ENCODE assay signal across 21 cellular contexts in the genomic region with DNA sequence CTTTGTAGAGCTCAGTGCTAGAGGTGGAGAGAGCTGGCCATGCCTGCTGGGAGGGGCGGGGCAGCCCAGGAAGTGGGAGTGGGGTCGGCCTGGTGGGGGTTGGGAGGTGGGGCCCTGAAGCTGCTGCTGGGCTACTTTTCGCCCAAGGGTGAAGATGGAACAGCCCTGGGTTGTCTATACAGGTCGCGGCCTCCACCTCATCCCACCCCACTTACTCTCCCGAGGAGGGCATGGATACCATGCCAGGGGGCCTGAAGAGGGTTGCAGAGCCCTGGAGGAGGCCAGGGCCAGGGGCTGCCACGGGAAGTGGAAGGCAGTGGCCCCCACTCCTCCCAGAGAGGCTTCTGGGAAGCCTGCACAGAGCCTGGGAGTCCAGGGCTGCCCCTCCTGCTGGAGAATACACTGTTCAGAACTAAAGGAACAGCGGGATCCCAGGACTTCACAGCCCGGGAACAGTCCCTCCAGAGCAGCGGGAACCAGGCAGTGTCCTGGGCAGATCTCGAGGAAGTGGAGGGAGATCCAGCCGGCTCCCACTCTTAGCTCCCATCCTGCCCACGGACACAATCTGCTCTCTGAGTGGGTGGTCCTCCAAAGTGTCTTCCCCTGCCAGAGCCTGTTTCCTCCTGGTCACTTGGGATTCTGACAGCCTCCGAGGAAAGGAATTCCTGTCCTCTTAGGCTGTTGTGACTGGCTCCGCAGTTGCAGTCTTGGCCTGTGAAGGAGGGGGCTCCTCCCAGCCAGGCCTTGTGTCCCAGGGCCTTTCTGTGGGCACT. TPM values are rescaled to one million over a fixed set of nuclear protein-coding genes. Genes with fewer than 3 reads are reported as not detected.
DNase-seq lines count a peak whose midpoint lies in the region; ATAC-seq, FAIRE-seq and TF ChIP-seq lines count a peak whose summit lies in the region.
"Had no signal": no experiment of that assay in that cellular context is flagged by ENCODE, and none has a peak within 500 bp of the region (broad histone marks: within the 10 kb centered on the region; RNA-seq: fewer than 3 reads in every experiment).

No MANE protein-coding gene starts in this region.

- H3K27ac ChIP-seq in A549 = no peak overlapping the region
- H3K27ac ChIP-seq: C4-2B, pancreas, skin epidermis, transverse colon had no signal

- H3K9me2 ChIP-seq in Loucy (replicated peaks; ENCODE audit: low read depth, low read length) = no peaks in the 10 kb centered on the region

- no peaks in the 10 kb centered on the region for H3K4me1 ChIP-seq in A549
- H3K4me1 ChIP-seq in Loucy (ENCODE audit: insufficient read depth, low read length, poor library complexity, severe bottlenecking) = peaks cover 3% of the 10 kb centered on the region
- H3K4me1 ChIP-seq in neuron (ENCODE audit: insufficient read depth, low read length) = peaks cover 4% of the 10 kb centered on the region
- H3K4me1 ChIP-seq: transverse colon had no signal

- TF ChIP-seq POLR2A in A549 (IDR thresholded peaks at IDR 0.05; ENCODE audit: low read length) (no peak), GM12892 (IDR thresholded peaks at IDR 0.05; ENCODE audit: low read depth, low read length) (no peak), GM12891 (IDR thresholded peaks at IDR 0.05; ENCODE audit: low read depth, low read length) (no peak)

- H3K36me3 ChIP-seq in Loucy (ENCODE audit: insufficient read depth, low read length) (no peaks in the 10 kb centered on the region), neuron (ENCODE audit: insufficient read depth, low read length) (no peaks in the 10 kb centered on the region)
- H3K36me3 ChIP-seq: pancreas, transverse colon had no signal

- H3K4me3 ChIP-seq in A549 (no peak overlapping the region), Loucy (ENCODE audit: low read length, poor library complexity, severe bottlenecking) (no peak overlapping the region), neuron (ENCODE audit: low read length) (no peak overlapping the region)
- H3K4me3 ChIP-seq: pancreas, skin epidermis, transverse colon had no signal

- H3K9ac ChIP-seq in Loucy (ENCODE audit: low read depth, low read length, poor library complexity, severe bottlenecking) = no peak overlapping the region

- no peaks in the 10 kb centered on the region for H3F3A ChIP-seq in Loucy (ENCODE audit: low read depth)

- TF ChIP-seq EP300 in A549 (IDR thresholded peaks at IDR 0.05) = no peak

- H3K9me3 ChIP-seq in A549 = peaks cover 3% of the 10 kb centered on the region; the same call in 1 of the 3 replicates
- H3K9me3 ChIP-seq in Loucy (ENCODE audit: insufficient read depth, low read depth, low read length) = no peaks in the 10 kb centered on the region
- H3K9me3 ChIP-seq in neuron (ENCODE audit: low read length) = no peaks in the 10 kb centered on the region
- H3K9me3 ChIP-seq: pancreas, transverse colon had no signal

- H3K27me3 ChIP-seq in Loucy (ENCODE audit: insufficient read depth, low read length, poor library complexity, severe bottlenecking) (no peaks in the 10 kb centered on the region), neuron (ENCODE audit: insufficient read depth, low read length) (no peaks in the 10 kb centered on the region)
- H3K27me3 ChIP-seq: pancreas, transverse colon had no signal

- POLR2A ChIA-PET in A549 (lab: Yijun Ruan, JAX) = no interaction called here

- TF ChIP-seq CTCF in A549 (IDR thresholded peaks at IDR 0.05) (no peak), Loucy (conservative IDR thresholded peaks at IDR 0.05; ENCODE audit: low read length) (no peak)

- intact Hi-C loops in left ventricle myocardium superior (cut with micrococcal nuclease) = no loop called here

- H2AFZ ChIP-seq in Loucy (ENCODE audit: low read length) = peak overlapping the region; percentile 47
- H2AFZ ChIP-seq in neuron (ENCODE audit: low read depth, low read length) = peak overlapping the region; percentile 9

- CTCF ChIA-PET in A549 (lab: Yijun Ruan, JAX) = no interaction called here

- ATAC-seq in A549 (peak; percentile 43 to 71; a peak in 4 of 6 replicates), left ventricle myocardium superior (peak; percentile 57), HG02973 (IDR thresholded peaks at IDR 0.05; ENCODE audit: unreplicated experiment) (no peak)
- ATAC-seq: activated naive CD4-positive, alpha-beta T cell treated with anti-CD3 and anti-CD28 coated beads, Interleukin-2, amount 50 U/mL, for 72 hours; activated T-cell treated with anti-CD3 and anti-CD28 coated beads, Interleukin-2, amount 50 U/mL, for 4 hours had no signal

- no peak overlapping the region for H3K4me2 ChIP-seq in A549
- H3K4me2 ChIP-seq in Loucy (ENCODE audit: low read depth, low read length, poor library complexity, severe bottlenecking) = no peak overlapping the region

- DNase-seq in A549 (ENCODE audit: low read depth in 1 of 2, low spot score in 1 of 2) = no peak
- DNase-seq in left ventricle myocardium superior = no peak
- DNase-seq in GM12892 (ENCODE audit: insufficient read length) = no peak
- DNase-seq in GM12891 (ENCODE audit: insufficient read length, low spot score) = no peak
- no peak for DNase-seq in D341Med (ENCODE audit: low spot score)
- DNase-seq: activated CD4-positive, alpha-beta memory T cell treated with anti-CD3 and anti-CD28 coated beads, Interleukin-2, amount 10 ng/mL, durations not matched to agents 7 days and 5 days; activated T-cell treated with anti-CD3 and anti-CD28 coated beads, Interleukin-2, amount 50 U/mL, for 4 hours; effector CD4-positive, alpha-beta T cell; head of caudate nucleus; NCI-H1436 treated with DMSO at 0.1 percent for 48 hours; RPMI8226; transverse colon had no signal

- no peaks in the 10 kb centered on the region for H3K79me2 ChIP-seq in Loucy (ENCODE audit: insufficient read depth, low read length)

- WGBS in A549 (ENCODE audit: missing lambda C conversion rate) = 58% methylated on average over 13 of the region's 15 CpGs

- FAIRE-seq in A549 (lab: Jason Lieb, UNC) (no peak), GM12892 (lab: Jason Lieb, UNC) (no peak), GM12891 (lab: Jason Lieb, UNC) (no peak)
- FAIRE-seq: keratinocyte, pancreas had no signal

- H4K20me1 ChIP-seq in Loucy (ENCODE audit: insufficient read depth, low read length, poor library complexity, severe bottlenecking) = no peaks in the 10 kb centered on the region

- no peak for TF ChIP-seq RAD21 in A549 (conservative IDR thresholded peaks at IDR 0.05 in 1 of 2, IDR thresholded peaks at IDR 0.05 in 1 of 2)

TF ChIP-seq in A549, 52 proteins besides CTCF, POLR2A, EP300 and RAD21:
- TF ChIP-seq PHF8 (IDR thresholded peaks at IDR 0.05; ENCODE audit: borderline replicate concordance, low read depth) = no peak
- TF ChIP-seq NFE2L2 (conservative IDR thresholded peaks at IDR 0.05; ENCODE audit: low read length) = no peak
- no peak for TF ChIP-seq HOXB13 (CRISPR knock-in tag; IDR thresholded peaks at IDR 0.05; ENCODE audit: low read depth)
- TF ChIP-seq SMC3 (IDR thresholded peaks at IDR 0.05) = no peak
- TF ChIP-seq NPAS2 (CRISPR knock-in tag; IDR thresholded peaks at IDR 0.05; ENCODE audit: borderline replicate concordance) = no peak
- no peak for TF ChIP-seq ZSCAN20 (CRISPR knock-in tag; IDR thresholded peaks at IDR 0.05)

TF ChIP-seq in GM12891, 5 proteins besides CTCF, POLR2A, EP300 and RAD21:
- TF ChIP-seq TAF1 (IDR thresholded peaks at IDR 0.05; ENCODE audit: low read depth, low read length) (no peak), SPI1 (IDR thresholded peaks at IDR 0.05; ENCODE audit: low read depth, low read length) (no peak), PAX5 (IDR thresholded peaks at IDR 0.05; ENCODE audit: insufficient read depth, low read length, severe bottlenecking) (no peak), POLR2AphosphoS5 (IDR thresholded peaks at IDR 0.05; ENCODE audit: low read depth, low read length) (no peak)

RNA-seq across cellular contexts. Expression of a gene that starts 23.5 kb away (rescaled TPM):
- polyA plus RNA-seq in A549 (2011; rRNA removed) (0.13 and 0.16 TPM in 2 replicates), A549 (2017; fragmentation: RNase III; extraction: RNeasy Plus Mini Kit Qiagen cat#74134 plus additional on column Dnase treatment) (0.03 to 0.20 TPM (median 0.05 TPM) in 3 replicates)
- polyA plus RNA-seq in A549 (2012; cell fraction: cytosol; rRNA removed) = 0.03 TPM in 1 of 2 replicates, not detected in the other
- 0.07 and 0.09 TPM in 2 replicates for polyA plus RNA-seq in A549 (2012; cell fraction: nucleus; rRNA removed)
- 0.19 TPM in 1 of 2 replicates, not detected in the other for polyA minus RNA-seq in A549 (2011; rRNA and poly(A)+ RNA removed)
- total RNA-seq in left ventricle myocardium superior = not detected
- not detected for polyA plus RNA-seq in GM12892 (2012; ENCODE audit: missing spikeins)
- polyA plus RNA-seq in GM12891 (2012; ENCODE audit: low read depth, missing spikeins) = 0.03 TPM
- total RNA-seq: activated CD4-positive, alpha-beta memory T cell treated with anti-CD3 and anti-CD28 coated beads, Interleukin-2, amount 10 ng/mL, durations not matched to agents 7 days and 5 days; activated naive CD4-positive, alpha-beta T cell treated with anti-CD3 and anti-CD28 coated beads, Interleukin-2, amount 50 U/mL, for 72 hours; mononuclear cell had no signal
